8 cellular contexts compared by ENCODE assay signal in the genomic region with DNA sequence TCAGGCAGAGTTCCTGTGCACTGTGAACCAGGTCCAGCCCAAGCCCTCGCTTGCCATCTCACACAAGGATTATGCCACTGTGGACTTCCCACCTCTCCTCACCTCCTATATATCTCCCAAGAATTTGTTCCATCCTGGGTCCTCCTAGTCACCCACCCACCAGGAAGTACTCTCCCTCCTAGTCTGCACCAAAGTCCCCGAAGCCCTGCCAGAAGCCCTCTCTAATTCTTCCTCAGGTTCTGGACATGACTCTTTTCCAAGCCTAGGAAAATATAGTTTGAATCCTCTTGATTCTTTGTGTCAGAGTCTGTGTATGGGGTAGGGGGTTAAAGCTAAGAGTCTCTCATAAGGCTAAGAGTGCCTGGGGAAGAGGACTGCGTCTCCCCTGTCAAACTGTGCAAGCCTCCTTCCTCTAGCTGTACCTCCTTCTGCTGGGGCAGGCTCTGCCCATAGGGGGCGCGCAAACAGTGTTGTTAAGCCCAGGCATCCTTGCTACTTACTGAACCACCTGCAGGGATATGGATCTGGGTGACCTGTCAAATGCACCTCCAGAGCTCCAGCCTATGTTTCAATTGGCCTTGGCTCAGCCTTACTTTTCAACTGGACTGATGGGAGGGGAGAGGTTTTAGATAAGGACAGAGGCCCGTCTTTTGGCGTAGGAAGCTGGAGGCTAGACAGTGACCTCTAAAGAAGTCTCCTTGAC. TPM values are rescaled to one million over a fixed set of nuclear protein-coding genes. Genes with fewer than 3 reads are reported as not detected.
DNase-seq lines count a peak whose midpoint lies in the region; ATAC-seq and TF ChIP-seq lines count a peak whose summit lies in the region.

No MANE protein-coding gene starts in this region.

- H3K4me3 ChIP-seq in LNCaP clone FGC (ENCODE audit: low read depth, low read length) (no peak overlapping the region), RWPE2 (ENCODE audit: severe bottlenecking) (no peak overlapping the region), aorta (ENCODE audit: low read length in 2 of 2) (no peak overlapping the region)

- H3K27ac ChIP-seq in RWPE2 (ENCODE audit: poor library complexity, severe bottlenecking) (no peak overlapping the region), aorta (ENCODE audit: low read depth in 1 of 2, low read length in 2 of 2) (no peak overlapping the region)

- H3K27me3 ChIP-seq in RWPE2 (ENCODE audit: insufficient read depth, poor library complexity, severe bottlenecking) (peaks cover 8% of the 10 kb centered on the region), aorta (ENCODE audit: control insufficient read depth in 1 of 2, insufficient read depth in 2 of 2, low read length in 1 of 2) (no peaks in the 10 kb centered on the region)

- no peaks in the 10 kb centered on the region for H3K36me3 ChIP-seq in RWPE2 (ENCODE audit: low read depth)
- H3K36me3 ChIP-seq in aorta (ENCODE audit: control insufficient read depth in 1 of 2, insufficient read depth in 2 of 2, low read length in 1 of 2), result no peaks in the 10 kb centered on the region

- H3K4me1 ChIP-seq in RWPE2 (ENCODE audit: insufficient read depth, poor library complexity, severe bottlenecking) (peaks cover 2% of the 10 kb centered on the region), aorta (ENCODE audit: control insufficient read depth in 1 of 2, insufficient read depth in 2 of 2, low read length in 2 of 2) (no peaks in the 10 kb centered on the region)

- ATAC-seq in RWPE2 (ENCODE audit: low read depth), result peak; percentile 89
- ATAC-seq in aorta (ENCODE audit: low FRiP score), result peak; percentile 75

- TF ChIP-seq CTCF in LNCaP clone FGC (IDR thresholded peaks at IDR 0.05; ENCODE audit: control insufficient read depth, extremely low read depth, insufficient read depth) (peak; percentile 97), RWPE2 (IDR thresholded peaks at IDR 0.05; ENCODE audit: poor library complexity, severe bottlenecking) (peak; percentile 88)

- DNase-seq in EL (peak; percentile 70), LNCaP clone FGC (ENCODE audit: low read depth) (peak; percentile 31), RWPE2 (ENCODE audit: low spot score) (no peak), germinal center (ENCODE audit: low spot score) (peak; percentile 81), pulmonary artery endothelial cell (ENCODE audit: low read depth, low spot score) (peak; percentile 39), aorta (peak; percentile 84 to 92), cortex of kidney (lab: John Stamatoyannopoulos, UW) (no peak)
- DNase-seq in activated T-helper 9 cell treated with anti-CD3 and anti-CD28 coated beads, Interleukin-2, amount 50 U/mL, for 16 hours (ENCODE audit: low read depth), result peak; percentile 60

- no peaks in the 10 kb centered on the region for H3K9me3 ChIP-seq in RWPE2 (ENCODE audit: severe bottlenecking)
- H3K9me3 ChIP-seq in aorta (ENCODE audit: control insufficient read depth, low read length), result no peaks in the 10 kb centered on the region

- intact Hi-C loops in aorta (cut with DNase I), result loop anchor here in 1 of 2 donors (5.0 kb wide), 1 partner anchor 45 kb away; a partner anchor contains a TSS

- 38 to 45% methylated on average over 7 of the region's 7 CpGs for WGBS in aorta, 2 donors

RNA-seq across cellular contexts. Expression of a gene that starts 16.6 kb away (rescaled TPM):
- total RNA-seq in pulmonary artery endothelial cell (not detected in 2 replicates), aorta (under 1 TPM in 1 of 2 donors, not detected in 1; 0.39 TPM)
- polyA plus RNA-seq in aorta, result under 1 TPM in 1 of 2 donors, not detected in 1; 0.50 TPM

RNA-seq across cellular contexts. Expression of a gene that starts 42.7 kb away (rescaled TPM):
- total RNA-seq in pulmonary artery endothelial cell, result not detected in 2 replicates
- 1 to 10 TPM in 1 of 2 donors, under 1 TPM in 1; 0.18 to 1.3 TPM for total RNA-seq in aorta
- polyA plus RNA-seq in aorta, result 1 to 10 TPM in 1 of 2 donors, under 1 TPM in 1; 0.41 to 1.0 TPM

Comparison
In these comparisons a context has a peak if more than half of its experiments do, and no peak if none do; other contexts are left out.
1. DNase-seq: peak in EL (single experiment), LNCaP clone FGC (single experiment), activated T-helper 9 cell treated with anti-CD3 and anti-CD28 coated beads, Interleukin-2, amount 50 U/mL, for 16 hours (single experiment), germinal center (single experiment), pulmonary artery endothelial cell (single experiment) and aorta (2 of 2); none in RWPE2 (single experiment) and cortex of kidney (single experiment).